9 cellular contexts compared by ENCODE assay signal in genomic region chr11:66641834-66642233, GRCh38. TPM values are rescaled to one million over a fixed set of nuclear protein-coding genes. Genes with fewer than 3 reads are reported as not detected.
A peak's percentile ranks its signal among the peaks of the same experiment; 100 is the strongest.
DNase-seq lines count a peak whose midpoint lies in the region; ATAC-seq, FAIRE-seq and TF ChIP-seq lines count a peak whose summit lies in the region.
"Had no signal": no experiment of that assay in that cellular context is flagged by ENCODE, and none has a peak within 500 bp of the region (broad histone marks: within the 10 kb centered on the region; RNA-seq: fewer than 3 reads in every experiment).

No MANE protein-coding gene starts in this region.

- DNase-seq in stimulated activated naive CD8-positive, alpha-beta T cell treated with anti-CD3 and anti-CD28 coated beads, Interleukin-15, Interleukin-2, amounts not matched to agents 100 U/mL and 50 U/mL, for 24 hours: no peak
- peak; percentile 19 for DNase-seq in adipocyte (ENCODE audit: low read depth)
- no peak for DNase-seq in mesendoderm
- no peak for DNase-seq in H54 (ENCODE audit: insufficient read length, low spot score)
- no peak for DNase-seq in sciatic nerve (ENCODE audit: low spot score)
- no peak for DNase-seq in NCI-H2227 (lab: John Stamatoyannopoulos, UW; ENCODE audit: unreplicated experiment)
- DNase-seq: SW 1271 had no signal

- peak overlapping the region; percentile 31 for H3K4me2 ChIP-seq in mesendoderm (ENCODE audit: low read length)

- no peak for TF ChIP-seq POLR2A in H54 (IDR thresholded peaks at IDR 0.05; ENCODE audit: low read depth, low read length)

- no peaks in the 10 kb centered on the region for H3K27me3 Mint-ChIP-seq in stimulated activated naive CD8-positive, alpha-beta T cell treated with anti-CD3 and anti-CD28 coated beads, Interleukin-15, Interleukin-2, amounts not matched to agents 100 ng/mL and 50 ng/mL, for 24 hours

- H2BK5ac ChIP-seq in mesendoderm (ENCODE audit: low read length): no peak overlapping the region

- intact Hi-C loops in sciatic nerve (cut with DNase I): no loop called here

- no peak overlapping the region for H2AK5ac ChIP-seq in mesendoderm (ENCODE audit: low read length)

- H3K4me3 ChIP-seq in adipocyte (ENCODE audit: low read length) (peak overlapping the region; percentile 94), mesendoderm (ENCODE audit: low read length) (no peak overlapping the region)

- FAIRE-seq in H54 (lab: Jason Lieb, UNC): no peak

- H3K18ac ChIP-seq in mesendoderm (ENCODE audit: low read length): no peak overlapping the region

- H3K27ac Mint-ChIP-seq in stimulated activated naive CD8-positive, alpha-beta T cell treated with anti-CD3 and anti-CD28 coated beads, Interleukin-15, Interleukin-2, amounts not matched to agents 100 ng/mL and 50 ng/mL, for 24 hours: peak overlapping the region; percentile 87

- H3K56ac ChIP-seq in mesendoderm (ENCODE audit: low read length): no peak overlapping the region

- H3K9me3 Mint-ChIP-seq in stimulated activated naive CD8-positive, alpha-beta T cell treated with anti-CD3 and anti-CD28 coated beads, Interleukin-15, Interleukin-2, amounts not matched to agents 100 ng/mL and 50 ng/mL, for 24 hours: no peaks in the 10 kb centered on the region

- H3K9ac ChIP-seq in adipocyte (ENCODE audit: low read length) (peak overlapping the region; percentile 27), mesendoderm (ENCODE audit: low read length) (no peak overlapping the region)

- H2BK120ac ChIP-seq in mesendoderm (ENCODE audit: low read depth, low read length): no peak overlapping the region

- H3K36me3 Mint-ChIP-seq in stimulated activated naive CD8-positive, alpha-beta T cell treated with anti-CD3 and anti-CD28 coated beads, Interleukin-15, Interleukin-2, amounts not matched to agents 100 ng/mL and 50 ng/mL, for 24 hours (ENCODE audit: low read depth): peaks cover 96% of the 10 kb centered on the region

- H3K4me3 Mint-ChIP-seq in stimulated activated naive CD8-positive, alpha-beta T cell treated with anti-CD3 and anti-CD28 coated beads, Interleukin-15, Interleukin-2, amounts not matched to agents 100 ng/mL and 50 ng/mL, for 24 hours: peak overlapping the region; percentile 90

- peaks cover 91% of the 10 kb centered on the region for H3K4me1 Mint-ChIP-seq in stimulated activated naive CD8-positive, alpha-beta T cell treated with anti-CD3 and anti-CD28 coated beads, Interleukin-15, Interleukin-2, amounts not matched to agents 100 ng/mL and 50 ng/mL, for 24 hours (ENCODE audit: low read depth)

- no peak overlapping the region for H4K5ac ChIP-seq in mesendoderm (ENCODE audit: low read length)

- H3K27me3 ChIP-seq in adipocyte (replicated peaks; ENCODE audit: control insufficient read depth, insufficient read depth, low read length): no peaks in the 10 kb centered on the region
- H3K27me3 ChIP-seq in mesendoderm (ENCODE audit: insufficient read depth, low read length, poor library complexity): no peaks in the 10 kb centered on the region

- no peak overlapping the region for H3K4ac ChIP-seq in mesendoderm (ENCODE audit: low read depth, low read length)

- H3K79me1 ChIP-seq in mesendoderm (ENCODE audit: low read length): peaks cover 8% of the 10 kb centered on the region

- no peaks in the 10 kb centered on the region for H3K9me3 ChIP-seq in adipocyte (ENCODE audit: control insufficient read depth, low read length)

- no peak overlapping the region for H3K23ac ChIP-seq in mesendoderm (ENCODE audit: low read length)

- H3K36me3 ChIP-seq in adipocyte (ENCODE audit: control insufficient read depth, insufficient read depth, low read length, severe bottlenecking) (peaks cover 70% of the 10 kb centered on the region), mesendoderm (ENCODE audit: control insufficient read depth, insufficient read depth, low read length) (peaks cover 11% of the 10 kb centered on the region)

- WGBS in mesendoderm (ENCODE audit: extremely low coverage, insufficient coverage, low lambda C conversion rate): no CpG with 5 or more reads among the region's 3 CpGs

- H3K4me1 ChIP-seq in adipocyte (ENCODE audit: control insufficient read depth, insufficient read depth, low read length) (peaks cover 77% of the 10 kb centered on the region), mesendoderm (ENCODE audit: control insufficient read depth, low read depth, low read length) (peaks cover 5% of the 10 kb centered on the region)

- no peak overlapping the region for H4K8ac ChIP-seq in mesendoderm (ENCODE audit: low read depth, low read length)

- peaks cover 81% of the 10 kb centered on the region for H3K79me2 ChIP-seq in mesendoderm (ENCODE audit: control insufficient read depth, insufficient read depth, low read length)

- no peak for ATAC-seq in stimulated activated naive CD8-positive, alpha-beta T cell treated with anti-CD3 and anti-CD28 coated beads, Interleukin-15, Interleukin-2, amounts not matched to agents 100 U/mL and 50 U/mL, for 24 hours
- ATAC-seq in HG02973 (IDR thresholded peaks at IDR 0.05; ENCODE audit: unreplicated experiment): no peak
- ATAC-seq in sciatic nerve: no peak

- H2BK15ac ChIP-seq in mesendoderm (replicated peaks; ENCODE audit: low read depth): no peak overlapping the region

- no peak overlapping the region for H3K27ac ChIP-seq in mesendoderm (ENCODE audit: low read depth, low read length)

RNA-seq across cellular contexts. Expression of gene RBM4, which starts 3.3 kb away (rescaled TPM):
- polyA plus RNA-seq in mesendoderm (2013, experiment 1 of 2): 165 TPM
- polyA plus RNA-seq in mesendoderm (2013, experiment 2 of 2): 161 TPM
- 88.6 TPM for total RNA-seq in sciatic nerve

RNA-seq across cellular contexts. Expression of gene RBM14, which starts 25.4 kb away (rescaled TPM):
- 92.7 TPM for polyA plus RNA-seq in mesendoderm (2013, experiment 1 of 2)
- polyA plus RNA-seq in mesendoderm (2013, experiment 2 of 2): 90.3 TPM
- total RNA-seq in sciatic nerve: 61.1 TPM

RNA-seq across cellular contexts. Expression of gene RBM4B, which starts 35.9 kb away (rescaled TPM):
- polyA plus RNA-seq in mesendoderm (2013, experiment 1 of 2): 20.5 TPM
- 19.3 TPM for polyA plus RNA-seq in mesendoderm (2013, experiment 2 of 2)
- total RNA-seq in sciatic nerve: 23.7 TPM

RNA-seq across cellular contexts. Expression of gene CCS, which starts 48.8 kb away (rescaled TPM):
- polyA plus RNA-seq in mesendoderm (2013, experiment 1 of 2): 23.1 TPM
- polyA plus RNA-seq in mesendoderm (2013, experiment 2 of 2): 22.0 TPM
- 48.8 TPM for total RNA-seq in sciatic nerve

RNA-seq across cellular contexts. Expression of gene CCDC87, which starts 49.0 kb away (rescaled TPM):
- 0.21 TPM for polyA plus RNA-seq in mesendoderm (2013, experiment 1 of 2)
- 0.15 TPM for polyA plus RNA-seq in mesendoderm (2013, experiment 2 of 2)
- 0.22 TPM for total RNA-seq in sciatic nerve
